1 cellular context compared by ENCODE assay signal in the genomic region with DNA sequence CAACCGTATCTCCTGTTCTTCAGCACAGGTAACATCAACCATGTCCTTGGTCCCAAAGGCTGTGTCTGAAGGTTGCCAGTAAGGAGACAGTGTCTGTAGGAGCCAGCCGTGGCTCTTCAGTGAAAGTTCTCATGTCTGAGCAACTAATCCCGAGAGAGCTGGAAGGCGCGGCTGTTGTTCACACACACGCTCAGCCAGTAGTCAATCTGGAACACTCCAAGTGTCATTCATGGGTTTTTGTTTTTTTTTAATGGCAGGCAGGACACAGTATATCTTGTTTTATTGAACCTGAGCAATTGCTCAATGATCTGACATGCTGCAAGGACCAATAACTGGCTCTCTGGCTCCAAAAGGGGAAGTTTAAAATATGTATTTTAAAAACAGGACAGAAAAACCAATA.
TF ChIP-seq lines count a peak whose summit lies in the region.

No MANE protein-coding gene starts in this region.

TF ChIP-seq in SK-N-SH, 30 proteins besides CTCF, POLR2A, EP300 and RAD21 (continued from another document):
- TF ChIP-seq MEF2A (IDR thresholded peaks at IDR 0.05; ENCODE audit: borderline replicate concordance, low read depth), result no peak
- no peak for TF ChIP-seq TAF1 (IDR thresholded peaks at IDR 0.05; ENCODE audit: borderline replicate concordance, low read depth, low read length)
- no peak for TF ChIP-seq FOSL2 (IDR thresholded peaks at IDR 0.05; ENCODE audit: borderline replicate concordance, low read depth)
- TF ChIP-seq CHD2 (IDR thresholded peaks at IDR 0.05; ENCODE audit: low read length, partially characterized antibody), result no peak
- no peak for TF ChIP-seq SMC3 (IDR thresholded peaks at IDR 0.05; ENCODE audit: low read depth, low read length)
- TF ChIP-seq ELF1 (IDR thresholded peaks at IDR 0.05), result no peak
- TF ChIP-seq YY1 (IDR thresholded peaks at IDR 0.05; ENCODE audit: low read depth), result no peak
- TF ChIP-seq, protein P1, sequence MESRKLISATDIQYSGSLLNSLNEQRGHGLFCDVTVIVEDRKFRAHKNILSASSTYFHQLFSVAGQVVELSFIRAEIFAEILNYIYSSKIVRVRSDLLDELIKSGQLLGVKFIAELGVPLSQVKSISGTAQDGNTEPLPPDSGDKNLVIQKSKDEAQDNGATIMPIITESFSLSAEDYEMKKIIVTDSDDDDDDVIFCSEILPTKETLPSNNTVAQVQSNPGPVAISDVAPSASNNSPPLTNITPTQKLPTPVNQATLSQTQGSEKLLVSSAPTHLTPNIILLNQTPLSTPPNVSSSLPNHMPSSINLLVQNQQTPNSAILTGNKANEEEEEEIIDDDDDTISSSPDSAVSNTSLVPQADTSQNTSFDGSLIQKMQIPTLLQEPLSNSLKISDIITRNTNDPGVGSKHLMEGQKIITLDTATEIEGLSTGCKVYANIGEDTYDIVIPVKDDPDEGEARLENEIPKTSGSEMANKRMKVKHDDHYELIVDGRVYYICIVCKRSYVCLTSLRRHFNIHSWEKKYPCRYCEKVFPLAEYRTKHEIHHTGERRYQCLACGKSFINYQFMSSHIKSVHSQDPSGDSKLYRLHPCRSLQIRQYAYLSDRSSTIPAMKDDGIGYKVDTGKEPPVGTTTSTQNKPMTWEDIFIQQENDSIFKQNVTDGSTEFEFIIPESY (IDR thresholded peaks at IDR 0.05; ENCODE audit: borderline replicate concordance, low read depth), result no peak
